11 cellular contexts compared by ENCODE assay signal in genomic region chr6:142927904-142928303, GRCh38. TPM values are rescaled to one million over a fixed set of nuclear protein-coding genes. Genes with fewer than 3 reads are reported as not detected.
A peak's percentile ranks its signal among the peaks of the same experiment; 100 is the strongest.
DNase-seq lines count a peak whose midpoint lies in the region; ATAC-seq and TF ChIP-seq lines count a peak whose summit lies in the region.
"Had no signal": no experiment of that assay in that cellular context is flagged by ENCODE, and none has a peak within 500 bp of the region (broad histone marks: within the 10 kb centered on the region; RNA-seq: fewer than 3 reads in every experiment).

No MANE protein-coding gene starts in this region.

- DNase-seq in EH (ENCODE audit: low read depth) (peak; percentile 4), mammary epithelial cell (no peak), DMS79 treated with DMSO at 0.1 percent for 48 hours (lab: John Stamatoyannopoulos, UW) (no peak), testis (no peak)
- no peak for DNase-seq in Jurkat, Clone E6-1 (ENCODE audit: low read depth, low spot score)
- DNase-seq in naive thymus-derived CD8-positive, alpha-beta T cell: peak in 7 of 10 donors; percentile 22 to 69 (median 57)
- DNase-seq: activated CD8-positive, alpha-beta memory T cell treated with anti-CD3 and anti-CD28 coated beads, Interleukin-2, amount 50 U/mL, for 48 hours; hypothalamus; NCI-H69 had no signal

- CTCF ChIA-PET in mammary epithelial cell (lab: Charles Lee; ENCODE audit: low non-redundant PET): no interaction called here

- H3K9me3 Mint-ChIP-seq in naive thymus-derived CD8-positive, alpha-beta T cell: no peaks in the 10 kb centered on the region

- peaks cover 25% of the 10 kb centered on the region for H3K4me1 ChIP-seq in mammary epithelial cell (ENCODE audit: insufficient read depth, low read length)
- H3K4me1 ChIP-seq in testis: no peaks in the 10 kb centered on the region

- H3K36me3 ChIP-seq in mammary epithelial cell (ENCODE audit: insufficient read depth, low read length) (no peaks in the 10 kb centered on the region), testis (ENCODE audit: low read depth, missing control alignments) (no peaks in the 10 kb centered on the region)

- H3K4me2 ChIP-seq in mammary epithelial cell (ENCODE audit: insufficient read depth, low read depth, low read length): peak overlapping the region; percentile 100

- no peaks in the 10 kb centered on the region for H3K27me3 Mint-ChIP-seq in naive thymus-derived CD8-positive, alpha-beta T cell

- peak overlapping the region; percentile 91 to 100 (median 98) for H3K27ac Mint-ChIP-seq in naive thymus-derived CD8-positive, alpha-beta T cell

- no peak for TF ChIP-seq POLR2A in testis (IDR thresholded peaks at IDR 0.05)

- 98% methylated on average over 5 of the region's 5 CpGs for WGBS in mammary epithelial cell (ENCODE audit: low coverage, missing lambda C conversion rate)
- WGBS in testis, 2 donors: 55 to 64% methylated on average over 5 of the region's 5 CpGs

- H3K9ac ChIP-seq in mammary epithelial cell (ENCODE audit: insufficient read depth, low read length): peak overlapping the region; percentile 90

- no peaks in the 10 kb centered on the region for H4K20me1 ChIP-seq in mammary epithelial cell (ENCODE audit: insufficient read depth, low read length)

- in situ Hi-C loops in mammary epithelial cell (cut with MboI; ENCODE audit: low sequenced_read_pairs in 2 of 2): no loop called here

- TF ChIP-seq CTCF in mammary epithelial cell (conservative IDR thresholded peaks at IDR 0.05 in 1 of 2, IDR thresholded peaks at IDR 0.05 in 1 of 2; ENCODE audit: extremely low read depth in 1 of 2, insufficient read depth in 1 of 2, low read depth in 1 of 2, low read length in 2 of 2): no peak
- no peak for TF ChIP-seq CTCF in testis (IDR thresholded peaks at IDR 0.05)

- H3K36me3 Mint-ChIP-seq in naive thymus-derived CD8-positive, alpha-beta T cell: peaks cover 0 to 6% (median 4%) of the 10 kb centered on the region in 3 donors

- no peak overlapping the region for H2AFZ ChIP-seq in mammary epithelial cell (ENCODE audit: low read depth, low read length)

- peak overlapping the region; percentile 94 for H3K27ac ChIP-seq in mammary epithelial cell (ENCODE audit: insufficient read depth, low read depth, low read length)
- no peak overlapping the region for H3K27ac ChIP-seq in testis

- dilution Hi-C loops in mammary epithelial cell (cut with HindIII; ENCODE audit: low sequenced_read_pairs): no loop called here

- H3K9me3 ChIP-seq in mammary epithelial cell (replicated peaks; ENCODE audit: insufficient read depth, low read length): no peaks in the 10 kb centered on the region
- no peaks in the 10 kb centered on the region for H3K9me3 ChIP-seq in testis

- POLR2A ChIA-PET in naive thymus-derived CD8-positive, alpha-beta T cell (lab: Charles Lee): interaction anchor here (0.6 to 6.8 kb wide), 17 partner anchors 8 to 233 kb away, joined by 3 to 128 read pairs (median 11); partner anchors contain the start of gene HIVEP2

- no TSS peak for BruUV-seq in mammary epithelial cell (replicated peaks; lab: Mats Ljungman, UMichigan)

- peak overlapping the region; percentile 81 for H3K4me3 ChIP-seq in Jurkat, Clone E6-1 (ENCODE audit: low read length)
- H3K4me3 ChIP-seq in mammary epithelial cell (replicated peaks in 1 of 3; ENCODE audit: insufficient read depth in 1 of 3, low read depth in 2 of 3, low read length in 3 of 3): peak overlapping the region in 2 of 3 experiments; percentile 67 to 83
- H3K4me3 ChIP-seq in testis: no peak overlapping the region

- H3K79me2 ChIP-seq in mammary epithelial cell (ENCODE audit: insufficient read depth, low read length): peaks cover 92% of the 10 kb centered on the region

- peak overlapping the region; percentile 72 to 99 (median 96) for H3K4me3 Mint-ChIP-seq in naive thymus-derived CD8-positive, alpha-beta T cell

- intact Hi-C loops in mammary epithelial cell (cut with micrococcal nuclease) (loop anchor here (1.0 kb wide), 1 partner anchor 16 kb away; no protein-coding TSS in a partner anchor), testis (cut with DNase I; ENCODE audit: low total_unique reads) (no loop called here)

- H3K4me1 Mint-ChIP-seq in naive thymus-derived CD8-positive, alpha-beta T cell: peaks cover 26 to 78% (median 61%) of the 10 kb centered on the region in 4 donors

- ATAC-seq in naive thymus-derived CD8-positive, alpha-beta T cell: peak; percentile 41 to 57
- no peak for ATAC-seq in HG03469 (IDR thresholded peaks at IDR 0.05; ENCODE audit: unreplicated experiment)
- no peak for ATAC-seq in HG03095 (IDR thresholded peaks at IDR 0.05; ENCODE audit: unreplicated experiment)

- no peaks in the 10 kb centered on the region for H3K27me3 ChIP-seq in mammary epithelial cell (ENCODE audit: insufficient read depth, low read length)
- H3K27me3 ChIP-seq in testis: no peaks in the 10 kb centered on the region

RNA-seq across cellular contexts. Expression of gene HIVEP2, which starts 17.1 kb away (rescaled TPM):
- 10.4 TPM for polyA plus RNA-seq in Jurkat, Clone E6-1 (2012; ENCODE audit: insufficient read depth, insufficient read length)
- 10 to 100 TPM; 14.5 to 26.3 TPM for total RNA-seq in mammary epithelial cell
- polyA plus RNA-seq in mammary epithelial cell: 7.4 TPM
- 32.3 TPM for polyA minus RNA-seq in mammary epithelial cell
- total RNA-seq in naive thymus-derived CD8-positive, alpha-beta T cell: 10 to 100 TPM; 84.8 to 99.2 TPM
- polyA plus RNA-seq in naive thymus-derived CD8-positive, alpha-beta T cell: 10 to 100 TPM in 2 of 3 donors, 1 to 10 TPM in 1; 6.5 to 17.1 (median 12.5) TPM
- 10 to 100 TPM; 10.7 to 10.8 TPM for total RNA-seq in testis
- polyA plus RNA-seq in testis (ENCODE audit: insufficient read depth, low read depth, low replicate concordance): 4.7 TPM

Comparison
In these comparisons a context has a peak if more than half of its experiments do, and no peak if none do; other contexts are left out.
1. DNase-seq: peak in EH (single experiment) and naive thymus-derived CD8-positive, alpha-beta T cell (7 of 10); none in Jurkat, Clone E6-1 (single experiment), mammary epithelial cell (single experiment), DMS79 treated with DMSO at 0.1 percent for 48 hours (single experiment) and testis (single experiment).
2. H3K4me3 ChIP-seq: peak in Jurkat, Clone E6-1 (single experiment) and mammary epithelial cell (2 of 3); none in testis (0 of 2).
3. ATAC-seq: peak in naive thymus-derived CD8-positive, alpha-beta T cell (2 of 2); none in HG03469 (single experiment) and HG03095 (single experiment).